ENCODE assay signal across 22 cellular contexts in the genomic region with DNA sequence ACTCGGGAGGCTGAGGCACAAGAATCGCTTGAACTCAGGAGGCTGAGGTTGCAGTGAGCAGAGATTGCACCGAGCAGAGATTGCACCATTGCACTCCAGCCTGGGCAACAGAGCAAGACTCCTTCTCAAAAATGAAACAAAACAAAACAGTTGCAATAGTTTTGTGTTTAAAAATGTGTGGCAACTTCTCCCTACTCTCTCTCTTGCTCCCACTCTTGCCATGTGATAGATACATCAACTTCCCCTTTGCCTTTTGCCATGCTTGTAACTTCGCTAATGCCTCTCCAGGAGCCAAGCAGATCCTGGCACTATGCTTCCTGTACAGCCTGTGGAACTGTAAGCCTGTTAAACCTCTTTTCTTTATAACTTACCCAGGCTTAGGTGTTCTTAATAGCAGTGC. TPM values are rescaled to one million over a fixed set of nuclear protein-coding genes. Genes with fewer than 3 reads are reported as not detected.
"Had no signal": no experiment of that assay in that cellular context is flagged by ENCODE, and none has a peak within 500 bp of the region (broad histone marks: within the 10 kb centered on the region; RNA-seq: fewer than 3 reads in every experiment).

No MANE protein-coding gene starts in this region.

- H3K4me3 ChIP-seq: cardiac muscle cell, SJSA1 had no signal

- H3K27me3 ChIP-seq: brain microvascular endothelial cell, cardiac muscle cell, SJSA1 had no signal

- H3K9me3 ChIP-seq: SJSA1 had no signal

- H3K27ac Mint-ChIP-seq: activated CD4-positive, alpha-beta memory T cell treated with anti-CD3 and anti-CD28 coated beads, Interleukin-2, amount 10 ng/mL, durations not matched to agents 7 days and 5 days; activated CD4-positive, alpha-beta T cell treated with anti-CD3 and anti-CD28 coated beads for 36 hours; activated naive CD4-positive, alpha-beta T cell treated with anti-CD3 and anti-CD28 coated beads, Interleukin-2, amount 10 ng/mL, durations not matched to agents 7 days and 5 days; activated naive CD8-positive, alpha-beta T cell treated with anti-CD3 and anti-CD28 coated beads for 36 hours; activated T-helper 2 cell treated with anti-CD3 and anti-CD28 coated beads, Interferon-gamma antibody, Interleukin-2, Interleukin-4, amounts not matched to agents 10 μg/mL and 5 μg/mL and 100 μg/mL, durations not matched to agents 14 hours and 24 hours and 36 hours; T-cell had no signal

- H3K36me3 ChIP-seq: brain microvascular endothelial cell, cardiac muscle cell, SJSA1, WERI-Rb-1 had no signal

- H3K4me3 Mint-ChIP-seq: activated CD4-positive, alpha-beta memory T cell treated with anti-CD3 and anti-CD28 coated beads, Interleukin-2, amount 10 ng/mL, durations not matched to agents 7 days and 5 days; activated CD4-positive, alpha-beta T cell treated with anti-CD3 and anti-CD28 coated beads for 36 hours; activated naive CD4-positive, alpha-beta T cell treated with anti-CD3 and anti-CD28 coated beads, Interleukin-2, amount 10 ng/mL, durations not matched to agents 7 days and 5 days; activated naive CD8-positive, alpha-beta T cell treated with anti-CD3 and anti-CD28 coated beads for 36 hours; T-cell had no signal

- H3K9me3 Mint-ChIP-seq: activated CD4-positive, alpha-beta memory T cell treated with anti-CD3 and anti-CD28 coated beads, Interleukin-2, amount 10 ng/mL, durations not matched to agents 7 days and 5 days; activated naive CD4-positive, alpha-beta T cell treated with anti-CD3 and anti-CD28 coated beads, Interleukin-2, amount 10 ng/mL, durations not matched to agents 7 days and 5 days; activated naive CD8-positive, alpha-beta T cell treated with anti-CD3 and anti-CD28 coated beads for 36 hours; activated T-helper 2 cell treated with anti-CD3 and anti-CD28 coated beads, Interferon-gamma antibody, Interleukin-2, Interleukin-4, amounts not matched to agents 10 μg/mL and 5 μg/mL and 100 μg/mL, durations not matched to agents 14 hours and 24 hours and 36 hours; T-cell had no signal

- H3K27me3 Mint-ChIP-seq: activated CD4-positive, alpha-beta memory T cell treated with anti-CD3 and anti-CD28 coated beads, Interleukin-2, amount 10 ng/mL, durations not matched to agents 7 days and 5 days; activated naive CD4-positive, alpha-beta T cell treated with anti-CD3 and anti-CD28 coated beads, Interleukin-2, amount 10 ng/mL, durations not matched to agents 7 days and 5 days had no signal

- H3K4me1 Mint-ChIP-seq: activated CD4-positive, alpha-beta memory T cell treated with anti-CD3 and anti-CD28 coated beads, Interleukin-2, amount 10 ng/mL, durations not matched to agents 7 days and 5 days; activated CD4-positive, alpha-beta T cell treated with anti-CD3 and anti-CD28 coated beads for 36 hours; activated naive CD4-positive, alpha-beta T cell treated with anti-CD3 and anti-CD28 coated beads, Interleukin-2, amount 10 ng/mL, durations not matched to agents 7 days and 5 days; activated naive CD8-positive, alpha-beta T cell treated with anti-CD3 and anti-CD28 coated beads for 36 hours; T-cell had no signal

- DNase-seq: activated CD4-positive, alpha-beta memory T cell treated with anti-CD3 and anti-CD28 coated beads, Interleukin-2, amount 10 ng/mL, durations not matched to agents 7 days and 5 days; activated CD4-positive, alpha-beta T cell treated with anti-CD3 and anti-CD28 coated beads for 36 hours; activated CD4-positive, alpha-beta T cell treated with anti-CD3 and anti-CD28 coated beads, Interleukin-2, amount 50 U/mL, for 1 hour; activated gamma-delta T cell treated with Interleukin-2 at 50 U/mL for 16 hours; activated naive CD4-positive, alpha-beta T cell treated with anti-CD3 and anti-CD28 coated beads, Interleukin-2, amount 10 ng/mL, durations not matched to agents 7 days and 5 days; activated naive CD8-positive, alpha-beta T cell treated with anti-CD3 and anti-CD28 coated beads for 36 hours; activated T-cell treated with anti-CD3 and anti-CD28 coated beads for 4 hours; activated T-cell treated with anti-CD3 and anti-CD28 coated beads, Interleukin-2, amount 50 U/mL, for 48 hours; brain microvascular endothelial cell; Karpas-422; NCI-H1105 treated with DMSO at 0.1 percent for 48 hours; NCI-H1436 treated with DMSO at 0.1 percent for 48 hours; NCI-H187; NCI-H2081; NCI-H524; T-cell; T-helper 2 cell; T1000; WERI-Rb-1 had no signal

- H3K36me3 Mint-ChIP-seq: activated naive CD4-positive, alpha-beta T cell treated with anti-CD3 and anti-CD28 coated beads, Interleukin-2, amount 10 ng/mL, durations not matched to agents 7 days and 5 days; activated naive CD8-positive, alpha-beta T cell treated with anti-CD3 and anti-CD28 coated beads for 36 hours; T-cell had no signal

RNA-seq across cellular contexts. Expression of a gene that starts 52.5 kb away (rescaled TPM):
- total RNA-seq: activated CD4-positive, alpha-beta memory T cell treated with anti-CD3 and anti-CD28 coated beads, Interleukin-2, amount 10 ng/mL, durations not matched to agents 7 days and 5 days; activated T-helper 2 cell treated with anti-CD3 and anti-CD28 coated beads, Interferon-gamma antibody, Interleukin-2, Interleukin-4, amounts not matched to agents 10 μg/mL and 5 μg/mL and 100 μg/mL, durations not matched to agents 14 hours and 24 hours and 36 hours had no signal
